In genomic region chr13:94335786-94336357, GRCh38 we compare ENCODE assay signal across 29 cellular contexts.
DNase-seq lines count a peak whose midpoint lies in the region; ATAC-seq, FAIRE-seq and TF ChIP-seq lines count a peak whose summit lies in the region.
"Had no signal": no experiment of that assay in that cellular context is flagged by ENCODE, and none has a peak within 500 bp of the region (broad histone marks: within the 10 kb centered on the region; RNA-seq: fewer than 3 reads in every experiment).

No MANE protein-coding gene starts in this region.

- no peak for TF ChIP-seq CTCF in bronchial epithelial cell (IDR thresholded peaks at IDR 0.05; ENCODE audit: insufficient read depth, low read length, severe bottlenecking)

- H3K4me1 ChIP-seq in HAP-1 (peaks cover 3% of the 10 kb centered on the region; the same call in 1 of the 2 replicates), small intestine (ENCODE audit: control insufficient read depth in 2 of 2, insufficient read depth in 1 of 2, low read depth in 1 of 2, low read length in 1 of 2) (peaks cover 0 to 2% of the 10 kb centered on the region in 2 donors)
- H3K4me1 ChIP-seq: testis had no signal

- H3K9me3 ChIP-seq in HAP-1: no peaks in the 10 kb centered on the region
- no peaks in the 10 kb centered on the region for H3K9me3 ChIP-seq in small intestine (ENCODE audit: control insufficient read depth, low read depth)
- no peaks in the 10 kb centered on the region for H3K9me3 ChIP-seq in MG63
- H3K9me3 ChIP-seq: esophagus squamous epithelium, testis had no signal

- no peaks in the 10 kb centered on the region for H3K36me3 ChIP-seq in HAP-1 (replicated peaks)
- no peaks in the 10 kb centered on the region for H3K36me3 ChIP-seq in bronchial epithelial cell (ENCODE audit: control insufficient read depth, insufficient read depth, low read length)
- no peaks in the 10 kb centered on the region for H3K36me3 ChIP-seq in small intestine (ENCODE audit: control insufficient read depth in 2 of 2, insufficient read depth in 2 of 2, low read length in 2 of 2)
- no peaks in the 10 kb centered on the region for H3K36me3 ChIP-seq in MG63
- H3K36me3 ChIP-seq: BLaER1 treated with 17β-estradiol and CSF1 and Interleukin-3, amounts not matched to agents 10 nM and 100 nM; esophagus squamous epithelium had no signal

- DNase-seq in HAP-1 (ENCODE audit: low spot score in 2 of 2) (peak; percentile 29 to 51), NCI-H1105 treated with DMSO at 0.1 percent for 48 hours (lab: John Stamatoyannopoulos, UW) (peak; percentile 79), bronchial epithelial cell (ENCODE audit: low read depth) (peak; percentile 38), left lobe of liver (ENCODE audit: low spot score) (no peak), NOMO-1 treated with DMSO at 0.1 percent for 48 hours (lab: John Stamatoyannopoulos, UW; ENCODE audit: unreplicated experiment) (no peak), small intestine (no peak), MG63 (no peak)
- DNase-seq: activated CD4-positive, alpha-beta T cell treated with anti-CD3 and anti-CD28 coated beads for 1 hour; activated CD8-positive, alpha-beta T cell treated with anti-CD3 and anti-CD28 coated beads for 36 hours; activated effector memory CD4-positive, alpha-beta T cell treated with Interleukin-2 at 50 U/mL for 16 hours; activated naive CD8-positive, alpha-beta T cell treated with anti-CD3 and anti-CD28 coated beads, Interleukin-2, amount 10 ng/mL, durations not matched to agents 7 days and 5 days; activated T-cell treated with anti-CD3 and anti-CD28 coated beads for 4 hours; cerebellar nuclear complex; COR-L47; effector CD8-positive, alpha-beta T cell; esophagus squamous epithelium; KG1; left colon; naive B cell; NCI-H2029; NCI-H446; stimulated activated CD4-positive, alpha-beta T cell treated with anti-CD3 and anti-CD28 coated beads, Interleukin-4, amount 100 ng/mL, for 4 hours; stimulated activated naive CD4-positive, alpha-beta T cell; testis had no signal

- ATAC-seq in left lobe of liver: peak; percentile 48
- ATAC-seq: activated CD8-positive, alpha-beta T cell treated with anti-CD3 and anti-CD28 coated beads for 36 hours; GM12878; GM23338; left colon; Panc1 had no signal

- H3K4me3 ChIP-seq in HAP-1: no peak overlapping the region
- H3K4me3 ChIP-seq in bronchial epithelial cell (ENCODE audit: low read depth, low read length): no peak overlapping the region
- no peak overlapping the region for H3K4me3 ChIP-seq in small intestine (ENCODE audit: low read depth in 1 of 2, low read length in 2 of 2)
- H3K4me3 ChIP-seq in MG63: no peak overlapping the region
- H3K4me3 ChIP-seq: BLaER1 treated with 17β-estradiol and CSF1 and Interleukin-3, amounts not matched to agents 10 nM and 100 nM; esophagus squamous epithelium; GM12878; GM23338; testis had no signal

- FAIRE-seq in bronchial epithelial cell (lab: Jason Lieb, UNC): no peak
- no peak for FAIRE-seq in small intestine (lab: Jason Lieb, UNC)
- FAIRE-seq: GM12878, urothelium cell line had no signal

- WGBS in small intestine, 3 donors: 73 to 78% (median 74%) methylated on average over 4 of the region's 4 CpGs

- in situ Hi-C loops in HAP-1 (cut with MboI; ENCODE audit: low sequenced_read_pairs): no loop called here

- H3K27ac ChIP-seq in small intestine (ENCODE audit: low read depth in 1 of 2, low read length in 1 of 2): no peak overlapping the region
- H3K27ac ChIP-seq: BLaER1 treated with 17β-estradiol and CSF1 and Interleukin-3, amounts not matched to agents 10 nM and 100 nM; esophagus squamous epithelium; testis had no signal

- H3K27me3 ChIP-seq in HAP-1 (ENCODE audit: low read depth): no peaks in the 10 kb centered on the region
- no peaks in the 10 kb centered on the region for H3K27me3 ChIP-seq in bronchial epithelial cell (ENCODE audit: control insufficient read depth, insufficient read depth, low read length)
- no peaks in the 10 kb centered on the region for H3K27me3 ChIP-seq in small intestine (ENCODE audit: control insufficient read depth in 2 of 2, insufficient read depth in 2 of 2, low read length in 2 of 2)
- no peaks in the 10 kb centered on the region for H3K27me3 ChIP-seq in MG63
- H3K27me3 ChIP-seq: BLaER1 treated with 17β-estradiol and CSF1 and Interleukin-3, amounts not matched to agents 10 nM and 100 nM; esophagus squamous epithelium; testis had no signal

Comparison
In these comparisons a context has a peak if more than half of its experiments do, and no peak if none do; other contexts are left out.
1. DNase-seq: peak in HAP-1 (2 of 2), NCI-H1105 treated with DMSO at 0.1 percent for 48 hours (single experiment) and bronchial epithelial cell (single experiment); none in left lobe of liver (single experiment), NOMO-1 treated with DMSO at 0.1 percent for 48 hours (single experiment), small intestine (single experiment) and MG63 (single experiment).